Comparison of ENCODE assay signal across 1 cellular context in the genomic region with DNA sequence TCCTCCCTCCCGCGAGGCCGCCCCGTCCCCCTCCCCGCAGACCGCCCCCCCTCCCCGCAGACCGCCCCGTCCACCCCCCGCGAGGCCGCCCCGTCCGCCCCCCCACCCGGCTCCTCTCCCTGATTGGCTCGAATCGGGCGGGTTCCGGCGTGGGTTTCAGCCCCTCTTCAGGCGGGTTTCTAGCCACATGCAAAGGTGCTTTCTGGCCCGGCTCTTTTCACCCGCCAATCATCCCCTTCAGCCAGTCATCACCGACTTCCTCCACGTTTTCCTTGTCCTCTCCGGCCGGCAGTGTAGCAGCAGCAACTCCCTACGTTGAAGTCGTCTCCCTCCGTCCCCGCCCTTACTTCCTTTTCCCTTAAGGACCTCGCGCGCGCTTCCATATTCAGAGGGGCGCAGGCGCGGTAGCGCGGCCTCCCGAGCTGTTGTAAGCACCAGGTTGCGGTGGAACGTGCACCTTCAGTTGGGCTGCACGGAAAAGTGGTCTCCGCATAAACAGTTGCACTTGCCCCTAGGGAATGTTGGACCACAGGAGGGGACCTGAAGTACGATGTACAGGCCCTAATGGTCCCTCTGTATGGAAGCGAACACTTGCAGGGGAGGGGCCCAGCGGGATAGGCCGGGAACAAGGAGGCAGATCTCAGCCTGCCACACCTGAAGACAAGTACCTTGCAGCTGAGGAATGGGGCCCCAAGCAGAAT.
A peak's percentile ranks its signal among the peaks of the same experiment; 100 is the strongest.
TF ChIP-seq lines count a peak whose summit lies in the region.

No MANE protein-coding gene starts in this region.

TF ChIP-seq in K562, 482 proteins besides CTCF, POLR2A, EP300 and RAD21 (continued from another document and continues in another):
- TF ChIP-seq, protein P1, sequence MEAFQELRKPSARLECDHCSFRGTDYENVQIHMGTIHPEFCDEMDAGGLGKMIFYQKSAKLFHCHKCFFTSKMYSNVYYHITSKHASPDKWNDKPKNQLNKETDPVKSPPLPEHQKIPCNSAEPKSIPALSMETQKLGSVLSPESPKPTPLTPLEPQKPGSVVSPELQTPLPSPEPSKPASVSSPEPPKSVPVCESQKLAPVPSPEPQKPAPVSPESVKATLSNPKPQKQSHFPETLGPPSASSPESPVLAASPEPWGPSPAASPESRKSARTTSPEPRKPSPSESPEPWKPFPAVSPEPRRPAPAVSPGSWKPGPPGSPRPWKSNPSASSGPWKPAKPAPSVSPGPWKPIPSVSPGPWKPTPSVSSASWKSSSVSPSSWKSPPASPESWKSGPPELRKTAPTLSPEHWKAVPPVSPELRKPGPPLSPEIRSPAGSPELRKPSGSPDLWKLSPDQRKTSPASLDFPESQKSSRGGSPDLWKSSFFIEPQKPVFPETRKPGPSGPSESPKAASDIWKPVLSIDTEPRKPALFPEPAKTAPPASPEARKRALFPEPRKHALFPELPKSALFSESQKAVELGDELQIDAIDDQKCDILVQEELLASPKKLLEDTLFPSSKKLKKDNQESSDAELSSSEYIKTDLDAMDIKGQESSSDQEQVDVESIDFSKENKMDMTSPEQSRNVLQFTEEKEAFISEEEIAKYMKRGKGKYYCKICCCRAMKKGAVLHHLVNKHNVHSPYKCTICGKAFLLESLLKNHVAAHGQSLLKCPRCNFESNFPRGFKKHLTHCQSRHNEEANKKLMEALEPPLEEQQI (IDR thresholded peaks at IDR 0.05) = no peak
- no peak for TF ChIP-seq ZNF583 (CRISPR knock-in tag; IDR thresholded peaks at IDR 0.05)
- TF ChIP-seq, protein P2, sequence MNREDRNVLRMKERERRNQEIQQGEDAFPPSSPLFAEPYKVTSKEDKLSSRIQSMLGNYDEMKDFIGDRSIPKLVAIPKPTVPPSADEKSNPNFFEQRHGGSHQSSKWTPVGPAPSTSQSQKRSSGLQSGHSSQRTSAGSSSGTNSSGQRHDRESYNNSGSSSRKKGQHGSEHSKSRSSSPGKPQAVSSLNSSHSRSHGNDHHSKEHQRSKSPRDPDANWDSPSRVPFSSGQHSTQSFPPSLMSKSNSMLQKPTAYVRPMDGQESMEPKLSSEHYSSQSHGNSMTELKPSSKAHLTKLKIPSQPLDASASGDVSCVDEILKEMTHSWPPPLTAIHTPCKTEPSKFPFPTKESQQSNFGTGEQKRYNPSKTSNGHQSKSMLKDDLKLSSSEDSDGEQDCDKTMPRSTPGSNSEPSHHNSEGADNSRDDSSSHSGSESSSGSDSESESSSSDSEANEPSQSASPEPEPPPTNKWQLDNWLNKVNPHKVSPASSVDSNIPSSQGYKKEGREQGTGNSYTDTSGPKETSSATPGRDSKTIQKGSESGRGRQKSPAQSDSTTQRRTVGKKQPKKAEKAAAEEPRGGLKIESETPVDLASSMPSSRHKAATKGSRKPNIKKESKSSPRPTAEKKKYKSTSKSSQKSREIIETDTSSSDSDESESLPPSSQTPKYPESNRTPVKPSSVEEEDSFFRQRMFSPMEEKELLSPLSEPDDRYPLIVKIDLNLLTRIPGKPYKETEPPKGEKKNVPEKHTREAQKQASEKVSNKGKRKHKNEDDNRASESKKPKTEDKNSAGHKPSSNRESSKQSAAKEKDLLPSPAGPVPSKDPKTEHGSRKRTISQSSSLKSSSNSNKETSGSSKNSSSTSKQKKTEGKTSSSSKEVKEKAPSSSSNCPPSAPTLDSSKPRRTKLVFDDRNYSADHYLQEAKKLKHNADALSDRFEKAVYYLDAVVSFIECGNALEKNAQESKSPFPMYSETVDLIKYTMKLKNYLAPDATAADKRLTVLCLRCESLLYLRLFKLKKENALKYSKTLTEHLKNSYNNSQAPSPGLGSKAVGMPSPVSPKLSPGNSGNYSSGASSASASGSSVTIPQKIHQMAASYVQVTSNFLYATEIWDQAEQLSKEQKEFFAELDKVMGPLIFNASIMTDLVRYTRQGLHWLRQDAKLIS (CRISPR knock-in tag; IDR thresholded peaks at IDR 0.05) = no peak
- TF ChIP-seq SRSF9 (IDR thresholded peaks at IDR 0.05; ENCODE audit: borderline replicate concordance, low read depth, low read length) = no peak
- TF ChIP-seq FOXP1 (CRISPR knock-in tag; IDR thresholded peaks at IDR 0.05) = no peak
- no peak for TF ChIP-seq MEF2D (tag; conservative IDR thresholded peaks at IDR 0.05; ENCODE audit: low read depth)
- TF ChIP-seq, protein P3, sequence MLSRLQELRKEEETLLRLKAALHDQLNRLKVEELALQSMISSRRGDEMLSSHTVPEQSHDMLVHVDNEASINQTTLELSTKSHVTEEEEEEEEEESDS (CRISPR knock-in tag; IDR thresholded peaks at IDR 0.05) = no peak
- no peak for TF ChIP-seq POLR3G (IDR thresholded peaks at IDR 0.05; ENCODE audit: extremely low read depth, insufficient read length, insufficient replicate concordance)
- TF ChIP-seq XRCC3 (IDR thresholded peaks at IDR 0.05) = no peak
- TF ChIP-seq ZNF124 (CRISPR knock-in tag; IDR thresholded peaks at IDR 0.05) = no peak
- TF ChIP-seq NONO (IDR thresholded peaks at IDR 0.05; ENCODE audit: low read depth in 2 of 2, low read length in 1 of 2) = no peak
- TF ChIP-seq, protein P4, sequence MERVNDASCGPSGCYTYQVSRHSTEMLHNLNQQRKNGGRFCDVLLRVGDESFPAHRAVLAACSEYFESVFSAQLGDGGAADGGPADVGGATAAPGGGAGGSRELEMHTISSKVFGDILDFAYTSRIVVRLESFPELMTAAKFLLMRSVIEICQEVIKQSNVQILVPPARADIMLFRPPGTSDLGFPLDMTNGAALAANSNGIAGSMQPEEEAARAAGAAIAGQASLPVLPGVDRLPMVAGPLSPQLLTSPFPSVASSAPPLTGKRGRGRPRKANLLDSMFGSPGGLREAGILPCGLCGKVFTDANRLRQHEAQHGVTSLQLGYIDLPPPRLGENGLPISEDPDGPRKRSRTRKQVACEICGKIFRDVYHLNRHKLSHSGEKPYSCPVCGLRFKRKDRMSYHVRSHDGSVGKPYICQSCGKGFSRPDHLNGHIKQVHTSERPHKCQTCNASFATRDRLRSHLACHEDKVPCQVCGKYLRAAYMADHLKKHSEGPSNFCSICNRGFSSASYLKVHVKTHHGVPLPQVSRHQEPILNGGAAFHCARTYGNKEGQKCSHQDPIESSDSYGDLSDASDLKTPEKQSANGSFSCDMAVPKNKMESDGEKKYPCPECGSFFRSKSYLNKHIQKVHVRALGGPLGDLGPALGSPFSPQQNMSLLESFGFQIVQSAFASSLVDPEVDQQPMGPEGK (CRISPR knock-in tag; IDR thresholded peaks at IDR 0.05; ENCODE audit: borderline replicate concordance) = no peak
- TF ChIP-seq, protein P5, sequence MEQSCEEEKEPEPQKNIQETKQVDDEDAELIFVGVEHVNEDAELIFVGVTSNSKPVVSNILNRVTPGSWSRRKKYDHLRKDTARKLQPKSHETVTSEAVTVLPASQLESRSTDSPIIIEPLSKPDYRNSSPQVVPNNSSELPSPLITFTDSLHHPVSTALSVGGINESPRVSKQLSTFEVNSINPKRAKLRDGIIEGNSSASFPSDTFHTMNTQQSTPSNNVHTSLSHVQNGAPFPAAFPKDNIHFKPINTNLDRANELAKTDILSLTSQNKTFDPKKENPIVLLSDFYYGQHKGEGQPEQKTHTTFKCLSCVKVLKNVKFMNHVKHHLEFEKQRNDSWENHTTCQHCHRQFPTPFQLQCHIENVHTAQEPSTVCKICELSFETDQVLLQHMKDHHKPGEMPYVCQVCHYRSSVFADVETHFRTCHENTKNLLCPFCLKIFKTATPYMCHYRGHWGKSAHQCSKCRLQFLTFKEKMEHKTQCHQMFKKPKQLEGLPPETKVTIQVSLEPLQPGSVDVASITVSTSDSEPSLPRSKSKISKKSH (CRISPR knock-in tag; IDR thresholded peaks at IDR 0.05) = no peak
- TF ChIP-seq, protein P6, sequence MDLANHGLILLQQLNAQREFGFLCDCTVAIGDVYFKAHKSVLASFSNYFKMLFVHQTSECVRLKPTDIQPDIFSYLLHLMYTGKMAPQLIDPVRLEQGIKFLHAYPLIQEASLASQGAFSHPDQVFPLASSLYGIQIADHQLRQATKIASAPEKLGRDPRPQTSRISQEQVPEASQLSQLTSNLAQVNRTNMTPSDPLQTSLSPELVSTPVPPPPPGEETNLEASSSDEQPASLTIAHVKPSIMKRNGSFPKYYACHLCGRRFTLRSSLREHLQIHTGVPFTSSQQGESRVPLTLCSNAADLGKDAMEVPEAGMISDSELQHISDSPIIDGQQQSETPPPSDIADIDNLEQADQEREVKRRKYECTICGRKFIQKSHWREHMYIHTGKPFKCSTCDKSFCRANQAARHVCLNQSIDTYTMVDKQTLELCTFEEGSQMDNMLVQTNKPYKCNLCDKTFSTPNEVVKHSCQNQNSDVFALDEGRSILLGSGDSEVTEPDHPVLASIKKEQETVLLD (IDR thresholded peaks at IDR 0.05) = peak; percentile 56; the same call in 1 of the 2 replicates
- TF ChIP-seq LEF1 (IDR thresholded peaks at IDR 0.05) = no peak
- no peak for TF ChIP-seq HMG20A (CRISPR knock-in tag; conservative IDR thresholded peaks at IDR 0.05)
- no peak for TF ChIP-seq XRCC5 (IDR thresholded peaks at IDR 0.05; ENCODE audit: low read depth, low read length)
- TF ChIP-seq CXXC5 (CRISPR knock-in tag; IDR thresholded peaks at IDR 0.05) = peak; percentile 80
- TF ChIP-seq SMAD1 (IDR thresholded peaks at IDR 0.05; ENCODE audit: low read depth, low read length, partially characterized antibody) = no peak
- no peak for TF ChIP-seq FOXA1 (IDR thresholded peaks at IDR 0.05; ENCODE audit: borderline replicate concordance)
- TF ChIP-seq SAFB2 (IDR thresholded peaks at IDR 0.05; ENCODE audit: borderline replicate concordance, low read depth, low read length, severe bottlenecking) = no peak
- TF ChIP-seq PYGO2 (tag; IDR thresholded peaks at IDR 0.05) = no peak
- TF ChIP-seq PHF21A (IDR thresholded peaks at IDR 0.05; ENCODE audit: borderline replicate concordance, low read depth) = no peak
- TF ChIP-seq ZNF121 (CRISPR knock-in tag; conservative IDR thresholded peaks at IDR 0.05) = no peak
- no peak for TF ChIP-seq CHD1 (IDR thresholded peaks at IDR 0.05; ENCODE audit: low read length)
- TF ChIP-seq CSDE1 (IDR thresholded peaks at IDR 0.05) = no peak
- no peak for TF ChIP-seq ZNF134 (CRISPR knock-in tag; conservative IDR thresholded peaks at IDR 0.05)
- no peak for TF ChIP-seq CBX8 (IDR thresholded peaks at IDR 0.05; ENCODE audit: borderline replicate concordance, extremely low read depth, low read depth, low read length, poor library complexity, severe bottlenecking)
- no peak for TF ChIP-seq ZNF431 (CRISPR knock-in tag; IDR thresholded peaks at IDR 0.05)
- TF ChIP-seq, protein P7, sequence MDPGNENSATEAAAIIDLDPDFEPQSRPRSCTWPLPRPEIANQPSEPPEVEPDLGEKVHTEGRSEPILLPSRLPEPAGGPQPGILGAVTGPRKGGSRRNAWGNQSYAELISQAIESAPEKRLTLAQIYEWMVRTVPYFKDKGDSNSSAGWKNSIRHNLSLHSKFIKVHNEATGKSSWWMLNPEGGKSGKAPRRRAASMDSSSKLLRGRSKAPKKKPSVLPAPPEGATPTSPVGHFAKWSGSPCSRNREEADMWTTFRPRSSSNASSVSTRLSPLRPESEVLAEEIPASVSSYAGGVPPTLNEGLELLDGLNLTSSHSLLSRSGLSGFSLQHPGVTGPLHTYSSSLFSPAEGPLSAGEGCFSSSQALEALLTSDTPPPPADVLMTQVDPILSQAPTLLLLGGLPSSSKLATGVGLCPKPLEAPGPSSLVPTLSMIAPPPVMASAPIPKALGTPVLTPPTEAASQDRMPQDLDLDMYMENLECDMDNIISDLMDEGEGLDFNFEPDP (CRISPR knock-in tag; IDR thresholded peaks at IDR 0.05) = no peak
- no peak for TF ChIP-seq TAL1 (IDR thresholded peaks at IDR 0.05)
- TF ChIP-seq, protein P8, sequence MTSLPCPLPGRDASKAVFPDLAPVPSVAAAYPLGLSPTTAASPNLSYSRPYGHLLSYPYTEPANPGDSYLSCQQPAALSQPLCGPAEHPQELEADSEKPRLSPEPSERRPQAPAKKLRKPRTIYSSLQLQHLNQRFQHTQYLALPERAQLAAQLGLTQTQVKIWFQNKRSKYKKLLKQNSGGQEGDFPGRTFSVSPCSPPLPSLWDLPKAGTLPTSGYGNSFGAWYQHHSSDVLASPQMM (CRISPR knock-in tag; IDR thresholded peaks at IDR 0.05) = no peak
- TF ChIP-seq KDM2B (CRISPR knock-in tag; IDR thresholded peaks at IDR 0.05) = no peak
- TF ChIP-seq, protein P9, sequence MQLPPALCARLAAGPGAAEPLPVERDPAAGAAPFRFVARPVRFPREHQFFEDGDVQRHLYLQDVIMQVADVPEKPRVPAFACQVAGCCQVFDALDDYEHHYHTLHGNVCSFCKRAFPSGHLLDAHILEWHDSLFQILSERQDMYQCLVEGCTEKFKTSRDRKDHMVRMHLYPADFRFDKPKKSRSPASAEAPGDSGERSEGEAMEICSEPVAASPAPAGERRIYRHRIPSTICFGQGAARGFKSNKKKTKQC (CRISPR knock-in tag; IDR thresholded peaks at IDR 0.05) = no peak
- TF ChIP-seq TRIM28 (IDR thresholded peaks at IDR 0.05) = no peak
- TF ChIP-seq BHLHE40 (IDR thresholded peaks at IDR 0.05; ENCODE audit: low read length) = peak; percentile 43
- TF ChIP-seq SMARCC2 (IDR thresholded peaks at IDR 0.05; ENCODE audit: low read depth) = no peak
- TF ChIP-seq ELF4 (CRISPR knock-in tag; IDR thresholded peaks at IDR 0.05) = peak; percentile 13; the same call in 1 of the 2 replicates
- no peak for TF ChIP-seq ETV1 (tag; conservative IDR thresholded peaks at IDR 0.05; ENCODE audit: low read depth)
- TF ChIP-seq MCM5 (IDR thresholded peaks at IDR 0.05; ENCODE audit: low read depth) = no peak
- TF ChIP-seq EZH2 (IDR thresholded peaks at IDR 0.05; ENCODE audit: borderline replicate concordance, low read depth, low read length) = no peak
- TF ChIP-seq BACH1 (tag; IDR thresholded peaks at IDR 0.05) = no peak
